ENCODE assay signal across 33 cellular contexts in genomic region chr19:46204008-46204407, GRCh38. TPM values are rescaled to one million over a fixed set of nuclear protein-coding genes. Genes with fewer than 3 reads are reported as not detected.
"Had no signal": no experiment of that assay in that cellular context is flagged by ENCODE, and none has a peak within 500 bp of the region (broad histone marks: within the 10 kb centered on the region; RNA-seq: fewer than 3 reads in every experiment).

No MANE protein-coding gene starts in this region.

- H3K9me3 ChIP-seq: esophagus squamous epithelium, mucosa of descending colon, ovary, psoas muscle, spleen, testis, tibial artery, vagina had no signal

- H2AFZ ChIP-seq: hepatocyte had no signal

- H3K27ac ChIP-seq: hepatocyte, ovary, psoas muscle, spleen, testis, tibial artery, vagina had no signal

- H3K27ac Mint-ChIP-seq: effector memory CD8-positive, alpha-beta T cell; mesothelial cell of epicardium; naive thymus-derived CD4-positive, alpha-beta T cell; nephron; stimulated activated memory B cell treated with anti-CD40 and anti-IgM and Interleukin-4, amounts not matched to agents 10 μg/mL and 1 μg/mL and 100 μg/mL, for 72 hours had no signal

- H3K79me2 ChIP-seq: hepatocyte had no signal

- H3K4me3 ChIP-seq: esophagus squamous epithelium, hepatocyte, lung, mucosa of descending colon, ovary, psoas muscle, skin epidermis, spleen, testis, tibial artery, vagina had no signal

- H3K4me2 ChIP-seq: hepatocyte had no signal

- DNase-seq: cortex of kidney; effector memory CD8-positive, alpha-beta T cell; erythroblast; esophagus squamous epithelium; foreskin melanocyte; kidney; mesenchymal stem cell; mucosa of descending colon; naive thymus-derived CD4-positive, alpha-beta T cell; occipital lobe; ovary; posterior cingulate gyrus; psoas muscle; right cardiac atrium; spleen; stimulated activated CD4-positive, alpha-beta T cell treated with anti-CD3 and anti-CD28 coated beads, Interleukin-4, amount 100 ng/mL, for 4 hours; stimulated activated naive CD8-positive, alpha-beta T cell treated with anti-CD3 and anti-CD28 coated beads, Interleukin-15, Interleukin-2, amounts not matched to agents 100 U/mL and 50 U/mL, for 24 hours; testis; tibial artery had no signal

- H3K36me3 ChIP-seq: esophagus squamous epithelium, ovary, spleen, tibial artery, vagina had no signal

- H3K4me1 Mint-ChIP-seq: nephron; stimulated activated memory B cell treated with anti-CD40 and anti-IgM and Interleukin-4, amounts not matched to agents 10 μg/mL and 1 μg/mL and 100 μg/mL, for 72 hours had no signal

- H3K4me3 Mint-ChIP-seq: effector memory CD8-positive, alpha-beta T cell; mesothelial cell of epicardium; naive thymus-derived CD4-positive, alpha-beta T cell; nephron; stimulated activated memory B cell treated with anti-CD40 and anti-IgM and Interleukin-4, amounts not matched to agents 10 μg/mL and 1 μg/mL and 100 μg/mL, for 72 hours had no signal

- H3K27me3 ChIP-seq: hepatocyte, ovary, testis, vagina had no signal

- FAIRE-seq: endometrium, kidney had no signal

- H3K4me1 ChIP-seq: spleen, testis had no signal

- H3K9me3 Mint-ChIP-seq: effector memory CD8-positive, alpha-beta T cell; naive thymus-derived CD4-positive, alpha-beta T cell; stimulated activated memory B cell treated with anti-CD40 and anti-IgM and Interleukin-4, amounts not matched to agents 10 μg/mL and 1 μg/mL and 100 μg/mL, for 72 hours had no signal

- ATAC-seq: effector memory CD8-positive, alpha-beta T cell; left lobe of liver; mucosa of descending colon; naive thymus-derived CD4-positive, alpha-beta T cell; psoas muscle; right cardiac atrium; stimulated activated memory B cell treated with anti-CD40 and anti-IgM and Interleukin-4, amounts not matched to agents 10 μg/mL and 1 μg/mL and 100 μg/mL, for 72 hours; stimulated activated naive CD8-positive, alpha-beta T cell treated with anti-CD3 and anti-CD28 coated beads, Interleukin-15, Interleukin-2, amounts not matched to agents 100 U/mL and 50 U/mL, for 24 hours had no signal

- H3K36me3 Mint-ChIP-seq: mesothelial cell of epicardium; naive thymus-derived CD4-positive, alpha-beta T cell; stimulated activated memory B cell treated with anti-CD40 and anti-IgM and Interleukin-4, amounts not matched to agents 10 μg/mL and 1 μg/mL and 100 μg/mL, for 72 hours had no signal

RNA-seq across cellular contexts. Expression of gene IGFL1, which starts 25.5 kb away (rescaled TPM):
- total RNA-seq: dermis microvascular lymphatic vessel endothelial cell; glomerular endothelial cell; hepatocyte; kidney; left lobe of liver; liver; lung; mucosa of descending colon; naive thymus-derived CD4-positive, alpha-beta T cell; occipital lobe; ovary; psoas muscle; renal cortical epithelial cell; right cardiac atrium; spleen had no signal
- polyA plus RNA-seq: hepatocyte; liver; lung; naive thymus-derived CD4-positive, alpha-beta T cell; ovary; psoas muscle; right cardiac atrium; spleen had no signal

RNA-seq across cellular contexts. Expression of gene IGFL2, which starts 56.0 kb away (rescaled TPM):
- total RNA-seq: dermis microvascular lymphatic vessel endothelial cell, esophagus squamous epithelium, glomerular endothelial cell, kidney, left lobe of liver, lung, psoas muscle, renal cortical epithelial cell, spleen, ureter, vagina had no signal
- polyA plus RNA-seq: liver; lung; naive thymus-derived CD4-positive, alpha-beta T cell; ovary; psoas muscle; spleen had no signal
